ENCODE assay signal across 13 cellular contexts in the genomic region with DNA sequence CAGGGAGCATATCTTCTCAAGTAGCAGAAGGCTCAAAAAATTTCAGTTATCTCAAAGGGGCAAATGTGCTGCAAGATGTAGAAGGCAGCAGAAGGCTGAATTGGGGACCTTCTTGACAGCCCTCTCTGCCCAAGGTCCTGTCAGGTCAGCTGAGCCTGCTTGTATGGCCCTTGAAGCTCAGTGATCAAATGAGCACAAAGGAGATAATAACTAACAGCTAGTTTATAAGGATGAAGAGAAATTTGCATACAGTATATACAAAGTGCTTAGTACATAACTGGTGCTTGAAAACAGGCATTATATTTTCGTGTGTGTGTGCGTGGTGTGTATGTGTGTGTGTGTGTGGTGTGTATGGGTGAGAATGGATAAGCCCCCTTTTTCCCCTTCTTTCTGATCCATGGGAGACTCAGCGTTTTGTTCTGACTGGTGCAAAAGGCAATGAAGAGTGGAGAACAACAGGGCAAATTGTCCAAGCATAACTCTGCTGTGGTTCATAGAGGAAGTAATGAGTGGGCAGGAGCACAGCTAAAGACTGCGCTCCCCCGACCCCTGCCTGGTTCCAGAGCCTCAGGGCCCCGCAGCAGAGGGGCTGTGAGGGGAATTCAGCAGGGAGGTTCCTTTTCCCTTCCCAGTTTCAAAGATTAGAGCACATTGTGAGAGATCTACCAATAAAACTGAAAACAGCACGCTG.
DNase-seq lines count a peak whose midpoint lies in the region; ATAC-seq, FAIRE-seq and TF ChIP-seq lines count a peak whose summit lies in the region.
"Had no signal": no experiment of that assay in that cellular context is flagged by ENCODE, and none has a peak within 500 bp of the region (broad histone marks: within the 10 kb centered on the region; RNA-seq: fewer than 3 reads in every experiment).

No MANE protein-coding gene starts in this region.

- TF ChIP-seq POLR2A in testis (IDR thresholded peaks at IDR 0.05), result no peak

- H3K27me3 ChIP-seq in testis (no peaks in the 10 kb centered on the region), PC-9 (ENCODE audit: insufficient read depth, low read depth) (no peaks in the 10 kb centered on the region)
- H3K27me3 ChIP-seq: heart left ventricle had no signal

- TF ChIP-seq CTCF in nephron (IDR thresholded peaks at IDR 0.05; ENCODE audit: unreplicated experiment in 3 of 3), result no peak
- TF ChIP-seq CTCF in testis (IDR thresholded peaks at IDR 0.05), result no peak
- TF ChIP-seq CTCF in PC-9 (conservative IDR thresholded peaks at IDR 0.05), result no peak

- no peak for FAIRE-seq in urothelium cell line (lab: Jason Lieb, UNC)
- FAIRE-seq: G401.6 had no signal

- H3K9me3 ChIP-seq in testis (no peaks in the 10 kb centered on the region), PC-9 (ENCODE audit: insufficient read depth, low read depth) (no peaks in the 10 kb centered on the region)

- H3K36me3 Mint-ChIP-seq in nephron (ENCODE audit: low read depth), result no peaks in the 10 kb centered on the region
- H3K36me3 Mint-ChIP-seq: brain had no signal

- no peak overlapping the region for H3K4me3 ChIP-seq in testis
- no peak overlapping the region for H3K4me3 ChIP-seq in PC-9
- H3K4me3 ChIP-seq: heart left ventricle had no signal

- peak; percentile 72 for ATAC-seq in GM18868 (IDR thresholded peaks at IDR 0.05; ENCODE audit: unreplicated experiment)
- peak; percentile 72 for ATAC-seq in GM21786 (IDR thresholded peaks at IDR 0.05; ENCODE audit: unreplicated experiment)
- peak; percentile 58 for ATAC-seq in HG03135 (IDR thresholded peaks at IDR 0.05; ENCODE audit: unreplicated experiment)
- ATAC-seq: activated T-cell treated with anti-CD3 and anti-CD28 coated beads, Interleukin-2, amount 50 U/mL, for 72 hours; heart left ventricle had no signal

- H3F3A ChIP-seq in PC-9 (ENCODE audit: insufficient read depth, low read depth), result no peaks in the 10 kb centered on the region

- H3K27ac ChIP-seq in testis, result no peak overlapping the region
- H3K27ac ChIP-seq in PC-9, result no peak overlapping the region
- H3K27ac ChIP-seq: C4-2B, heart left ventricle had no signal

- DNase-seq in testis, result no peak
- no peak for DNase-seq in PC-9
- no peak for DNase-seq in amniotic stem cell (lab: John Stamatoyannopoulos, UW)
- DNase-seq in urothelium cell line (ENCODE audit: low spot score), result no peak
- DNase-seq: activated T-cell treated with anti-CD3 and anti-CD28 coated beads, Interleukin-2, amount 50 U/mL, for 72 hours; heart left ventricle had no signal

- intact Hi-C loops in testis (cut with DNase I; ENCODE audit: low total_unique reads), result no loop called here
- intact Hi-C loops in PC-9 (cut with micrococcal nuclease; ENCODE audit: unreplicated experiment), result no loop called here

- CTCF ChIA-PET in PC-9 (lab: Charles Lee), result interaction anchor here (0.7 kb wide), 1 partner anchor 62 kb away, joined by 6 read pairs; no protein-coding TSS in a partner anchor

- WGBS in testis, 2 donors, result 78 to 83% methylated on average over 7 of the region's 7 CpGs

- peaks cover 25% of the 10 kb centered on the region for H3K4me1 Mint-ChIP-seq in nephron

- POLR2A ChIA-PET in PC-9 (lab: Charles Lee; ENCODE audit: unreplicated experiment), result no interaction called here

- no TSS peak for BruUV-seq in PC-9 (replicated peaks; lab: Mats Ljungman, UMichigan)

- H3K36me3 ChIP-seq in testis (ENCODE audit: low read depth, missing control alignments) (no peaks in the 10 kb centered on the region), PC-9 (ENCODE audit: low read depth) (no peaks in the 10 kb centered on the region)
- H3K36me3 ChIP-seq: heart left ventricle had no signal

- H3K4me2 ChIP-seq in PC-9, result no peak overlapping the region

- no peak overlapping the region for H3K4me3 Mint-ChIP-seq in nephron
- H3K4me3 Mint-ChIP-seq: activated T-cell treated with anti-CD3 and anti-CD28 coated beads, Interleukin-2, amount 50 U/mL, for 72 hours; brain had no signal

- H3K27me3 Mint-ChIP-seq in nephron (ENCODE audit: low read depth), result peaks cover 8% of the 10 kb centered on the region

- no peaks in the 10 kb centered on the region for H3K79me2 ChIP-seq in PC-9 (ENCODE audit: low read depth)

- H2AFZ ChIP-seq in PC-9, result no peak overlapping the region

- H3K9me2 ChIP-seq in PC-9 (ENCODE audit: insufficient read depth), result no peaks in the 10 kb centered on the region

- no peaks in the 10 kb centered on the region for H4K20me1 ChIP-seq in PC-9 (ENCODE audit: insufficient read depth)

- H3K4me1 ChIP-seq in testis, result no peaks in the 10 kb centered on the region
- no peaks in the 10 kb centered on the region for H3K4me1 ChIP-seq in PC-9 (replicated peaks; ENCODE audit: insufficient read depth)

- peak overlapping the region; percentile 9 to 61 (median 34) for H3K27ac Mint-ChIP-seq in nephron
- H3K27ac Mint-ChIP-seq: activated T-cell treated with anti-CD3 and anti-CD28 coated beads, Interleukin-2, amount 50 U/mL, for 72 hours had no signal

- peaks cover 4% of the 10 kb centered on the region for H3K9me3 Mint-ChIP-seq in nephron
